Comparison of ENCODE assay signal across 8 cellular contexts in genomic region chr10:74854610-74855009, GRCh38. TPM values are rescaled to one million over a fixed set of nuclear protein-coding genes. Genes with fewer than 3 reads are reported as not detected.
A peak's percentile ranks its signal among the peaks of the same experiment; 100 is the strongest.
DNase-seq lines count a peak whose midpoint lies in the region; ATAC-seq and TF ChIP-seq lines count a peak whose summit lies in the region.
"Had no signal": no experiment of that assay in that cellular context is flagged by ENCODE, and none has a peak within 500 bp of the region (broad histone marks: within the 10 kb centered on the region; RNA-seq: fewer than 3 reads in every experiment).

No MANE protein-coding gene starts in this region.

- H3K14ac ChIP-seq in H9 (ENCODE audit: insufficient read depth, low read length): no peak overlapping the region

- no peak overlapping the region for H4K5ac ChIP-seq in H9 (ENCODE audit: insufficient read length, low read depth, low read length)

- ATAC-seq in GM18502 (IDR thresholded peaks at IDR 0.05; ENCODE audit: poor library complexity, unreplicated experiment): peak; percentile 50

- no peaks in the 10 kb centered on the region for H3K27me3 Mint-ChIP-seq in H9 (ENCODE audit: low read depth)
- H3K27me3 Mint-ChIP-seq in activated T-helper 1 cell treated with anti-CD3 and anti-CD28 coated beads, Interleukin-12 subunit alpha, Interleukin-12 subunit beta, Interleukin-2, Interleukin-4 antibody, amounts not matched to agents 30 ng/mL and 10 ng/mL and 1 ng/mL, durations not matched to agents 14 hours and 24 hours and 36 hours (ENCODE audit: insufficient read depth): no peaks in the 10 kb centered on the region
- H3K27me3 Mint-ChIP-seq in nephron progenitor cell (ENCODE audit: low read depth, poor library complexity): peaks cover 3% of the 10 kb centered on the region

- no CpG with 5 or more reads among the region's 4 CpGs for WGBS in H9 (ENCODE audit: extremely low coverage, insufficient read length, low lambda C conversion rate)

- no peak overlapping the region for H3K23ac ChIP-seq in H9 (ENCODE audit: insufficient read length, low read depth, low read length)

- H2AK5ac ChIP-seq in H9 (ENCODE audit: insufficient read length, low read length): no peak overlapping the region

- peak overlapping the region; percentile 30 for H3K27ac ChIP-seq in H9 (ENCODE audit: insufficient read length, low read depth, low read length)

- no peak overlapping the region for H2BK20ac ChIP-seq in H9 (ENCODE audit: low read depth, low read length, poor library complexity, severe bottlenecking)

- DNase-seq in H9 (no peak), nephron progenitor cell (no peak), DMS153 treated with DMSO at 0.1 percent for 48 hours (lab: John Stamatoyannopoulos, UW; ENCODE audit: unreplicated experiment) (no peak)
- DNase-seq in activated T-helper 1 cell treated with anti-CD3 and anti-CD28 coated beads, Interleukin-12 subunit alpha, Interleukin-12 subunit beta, Interleukin-2, Interleukin-4 antibody, amounts not matched to agents 30 ng/mL and 10 ng/mL and 1 ng/mL, durations not matched to agents 14 hours and 24 hours and 36 hours (ENCODE audit: low spot score): no peak
- DNase-seq in activated CD4-positive, CD25-positive, alpha-beta regulatory T cell treated with anti-CD3 and anti-CD28 coated beads, Interleukin-2, amount 50 U/mL, for 72 hours: no peak
- DNase-seq in central memory CD4-positive, alpha-beta T cell: no peak
- DNase-seq: SW 1271 had no signal

- H3K4me1 Mint-ChIP-seq in H9: peaks cover 21 to 25% of the 10 kb centered on the region in 2 experiments
- H3K4me1 Mint-ChIP-seq in activated T-helper 1 cell treated with anti-CD3 and anti-CD28 coated beads, Interleukin-12 subunit alpha, Interleukin-12 subunit beta, Interleukin-2, Interleukin-4 antibody, amounts not matched to agents 30 ng/mL and 10 ng/mL and 1 ng/mL, durations not matched to agents 14 hours and 24 hours and 36 hours (ENCODE audit: low read depth): peaks cover 31% of the 10 kb centered on the region
- peaks cover 18% of the 10 kb centered on the region for H3K4me1 Mint-ChIP-seq in nephron progenitor cell

- H2AFZ ChIP-seq in H9 (ENCODE audit: low read length): no peak overlapping the region

- TF ChIP-seq CTCF in H9 (conservative IDR thresholded peaks at IDR 0.05) (no peak), nephron progenitor cell (IDR thresholded peaks at IDR 0.05) (no peak)

- H3K27ac Mint-ChIP-seq in H9: peak overlapping the region in 1 of 3 experiments; percentile 39; a peak in 2 of 7 replicates
- H3K27ac Mint-ChIP-seq in activated T-helper 1 cell treated with anti-CD3 and anti-CD28 coated beads, Interleukin-12 subunit alpha, Interleukin-12 subunit beta, Interleukin-2, Interleukin-4 antibody, amounts not matched to agents 30 ng/mL and 10 ng/mL and 1 ng/mL, durations not matched to agents 14 hours and 24 hours and 36 hours: peak overlapping the region; percentile 80
- H3K27ac Mint-ChIP-seq in nephron progenitor cell: peak overlapping the region; percentile 86

- peaks cover 4% of the 10 kb centered on the region; the same call in 1 of the 2 replicates for H3K4me1 ChIP-seq in H9 (ENCODE audit: insufficient read depth, low read length)

- no peaks in the 10 kb centered on the region for H4K20me1 ChIP-seq in H9 (ENCODE audit: control insufficient read depth, insufficient read depth, insufficient read length)

- no peak overlapping the region for H3K4me3 Mint-ChIP-seq in H9
- peak overlapping the region; percentile 51 for H3K4me3 Mint-ChIP-seq in activated T-helper 1 cell treated with anti-CD3 and anti-CD28 coated beads, Interleukin-12 subunit alpha, Interleukin-12 subunit beta, Interleukin-2, Interleukin-4 antibody, amounts not matched to agents 30 ng/mL and 10 ng/mL and 1 ng/mL, durations not matched to agents 14 hours and 24 hours and 36 hours
- no peak overlapping the region for H3K4me3 Mint-ChIP-seq in nephron progenitor cell

- H3K27me3 ChIP-seq in H9 (ENCODE audit: insufficient read depth, low read length): no peaks in the 10 kb centered on the region

- no peak overlapping the region for H4K8ac ChIP-seq in H9 (replicated peaks; ENCODE audit: insufficient read length, low read depth, low read length)

- no peaks in the 10 kb centered on the region for H3K23me2 ChIP-seq in H9 (ENCODE audit: insufficient read length, low read depth, low read length, poor library complexity, severe bottlenecking)

- no peak overlapping the region for H3K56ac ChIP-seq in H9 (ENCODE audit: insufficient read length, low read depth, low read length)

- H2BK12ac ChIP-seq in H9 (ENCODE audit: insufficient read length, low read depth, low read length): no peak overlapping the region

- H2BK15ac ChIP-seq in H9 (ENCODE audit: low read depth, low read length): no peak overlapping the region

- no peaks in the 10 kb centered on the region; the same call in 1 of the 2 replicates for H3K79me2 ChIP-seq in H9 (ENCODE audit: insufficient read depth, low read length)

- no peak overlapping the region for H3T11ph ChIP-seq in H9 (ENCODE audit: low read length)

- no peak overlapping the region for H3K18ac ChIP-seq in H9 (ENCODE audit: insufficient read length, low read depth, low read length)

- H4K91ac ChIP-seq in H9 (ENCODE audit: insufficient read length, low read depth, low read length): no peak overlapping the region

- no peaks in the 10 kb centered on the region for H3K9me3 ChIP-seq in H9 (ENCODE audit: control insufficient read depth, low read depth, low read length)

- H3K9ac ChIP-seq in H9 (ENCODE audit: extremely low read depth, insufficient read length, low read length): no peak overlapping the region

- H3K79me1 ChIP-seq in H9 (ENCODE audit: insufficient read depth, low read depth, low read length, poor library complexity, severe bottlenecking): peaks cover 9% of the 10 kb centered on the region

- H3K9me3 Mint-ChIP-seq in H9: peaks cover 0 to 2% of the 10 kb centered on the region in 2 experiments; a peak in 1 of 5 replicates
- no peaks in the 10 kb centered on the region for H3K9me3 Mint-ChIP-seq in activated T-helper 1 cell treated with anti-CD3 and anti-CD28 coated beads, Interleukin-12 subunit alpha, Interleukin-12 subunit beta, Interleukin-2, Interleukin-4 antibody, amounts not matched to agents 30 ng/mL and 10 ng/mL and 1 ng/mL, durations not matched to agents 14 hours and 24 hours and 36 hours
- H3K9me3 Mint-ChIP-seq in nephron progenitor cell: peaks cover 14% of the 10 kb centered on the region

- no peak overlapping the region for H2BK120ac ChIP-seq in H9 (ENCODE audit: low read depth, low read length, poor library complexity, severe bottlenecking)

- H3K36me3 Mint-ChIP-seq in H9 (ENCODE audit: insufficient read depth in 1 of 3, low read depth in 3 of 3) (peaks cover 9 to 15% (median 12%) of the 10 kb centered on the region in 3 experiments; a peak in 6 of 7 replicates), nephron progenitor cell (ENCODE audit: low read depth) (peaks cover 46% of the 10 kb centered on the region)
- peaks cover 11% of the 10 kb centered on the region for H3K36me3 Mint-ChIP-seq in activated T-helper 1 cell treated with anti-CD3 and anti-CD28 coated beads, Interleukin-12 subunit alpha, Interleukin-12 subunit beta, Interleukin-2, Interleukin-4 antibody, amounts not matched to agents 30 ng/mL and 10 ng/mL and 1 ng/mL, durations not matched to agents 14 hours and 24 hours and 36 hours (ENCODE audit: low read depth)

- no peak overlapping the region for H3K4ac ChIP-seq in H9 (ENCODE audit: low read depth, low read length)

- no peak overlapping the region for H2BK5ac ChIP-seq in H9 (ENCODE audit: insufficient read length, low read length)

- no peak overlapping the region for H3K4me2 ChIP-seq in H9 (ENCODE audit: insufficient read depth, insufficient read length, low read length)

- intact Hi-C loops in activated T-helper 1 cell treated with anti-CD3 and anti-CD28 coated beads, Interleukin-12 subunit alpha, Interleukin-12 subunit beta, Interleukin-2, Interleukin-4 antibody, amounts not matched to agents 30 ng/mL and 10 ng/mL and 1 ng/mL, durations not matched to agents 14 hours and 24 hours and 36 hours (cut with micrococcal nuclease): loop anchor here (1.0 kb wide), 7 partner anchors 17 to 354 kb away; partner anchors contain the start of gene KAT6B

RNA-seq across cellular contexts. Expression of gene KAT6B, which starts 28.2 kb away (rescaled TPM):
- total RNA-seq in H9 (2021): 34.2 and 35.4 TPM in 2 replicates
- total RNA-seq in activated T-helper 1 cell treated with anti-CD3 and anti-CD28 coated beads, Interleukin-12 subunit alpha, Interleukin-12 subunit beta, Interleukin-2, Interleukin-4 antibody, amounts not matched to agents 30 ng/mL and 10 ng/mL and 1 ng/mL, durations not matched to agents 14 hours and 24 hours and 36 hours: 24.6 and 26.9 TPM in 2 replicates
